ENCODE assay signal across 9 cellular contexts in the genomic region with DNA sequence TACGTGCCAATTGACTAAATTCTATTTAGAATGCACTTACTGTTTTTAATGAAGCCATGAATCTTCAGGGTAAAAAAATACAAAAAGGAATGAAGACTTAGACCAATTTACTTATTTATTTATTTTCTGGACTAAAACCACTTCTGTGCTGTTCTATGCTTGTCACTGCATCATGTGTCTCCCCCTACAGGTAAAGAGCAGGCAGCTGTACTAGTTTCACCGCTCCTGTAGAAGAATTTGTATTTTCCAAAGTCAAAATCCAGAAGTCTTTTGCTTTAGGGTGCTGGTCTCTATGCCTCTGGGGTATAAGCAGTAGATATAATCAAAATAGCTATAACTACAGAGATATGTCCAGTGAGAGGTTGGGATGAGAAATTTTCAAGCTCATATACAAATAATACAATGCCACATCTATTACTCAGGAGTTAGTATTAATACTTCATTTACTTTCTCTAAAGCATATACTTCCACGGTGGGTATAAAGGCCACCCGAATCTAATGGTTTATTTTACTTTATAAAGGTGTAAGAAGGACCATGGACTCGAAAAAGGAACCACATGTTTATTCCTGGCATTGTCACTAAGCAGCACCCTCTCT.
A peak's percentile ranks its signal among the peaks of the same experiment; 100 is the strongest.
DNase-seq lines count a peak whose midpoint lies in the region; ATAC-seq and TF ChIP-seq lines count a peak whose summit lies in the region.
"Had no signal": no experiment of that assay in that cellular context is flagged by ENCODE, and none has a peak within 500 bp of the region (broad histone marks: within the 10 kb centered on the region; RNA-seq: fewer than 3 reads in every experiment).

No MANE protein-coding gene starts in this region.

- H3K4ac ChIP-seq in IMR-90 (ENCODE audit: low read depth, low read length), result no peak overlapping the region

- H2AK9ac ChIP-seq in IMR-90 (replicated peaks; ENCODE audit: low read depth, low read length, poor library complexity), result no peak overlapping the region

- no peak overlapping the region for H4K91ac ChIP-seq in IMR-90 (ENCODE audit: insufficient read depth, low read depth, low read length)

- no peak overlapping the region for H3K4me2 ChIP-seq in IMR-90 (ENCODE audit: low read depth, low read length)

- H2BK120ac ChIP-seq in IMR-90 (ENCODE audit: low read depth, low read length), result no peak overlapping the region

- peak; percentile 37; the same call in 1 of the 2 replicates for TF ChIP-seq POLR2A in IMR-90 (IDR thresholded peaks at IDR 0.05; ENCODE audit: low read depth, low read length)

- WGBS in IMR-90 (ENCODE audit: extremely low coverage in 2 of 2, insufficient read length in 1 of 2), 2 experiments, result no CpG with 5 or more reads among the region's 5 CpGs

- no peak overlapping the region for H3K18ac ChIP-seq in IMR-90 (ENCODE audit: low read depth, low read length)

- dilution Hi-C loops in IMR-90 (cut with HindIII; ENCODE audit: low sequenced_read_pairs, unreplicated experiment), result no loop called here

- no peaks in the 10 kb centered on the region for H3K79me1 ChIP-seq in IMR-90 (ENCODE audit: low read depth in 1 of 2, low read length in 2 of 2)

- H2AFZ ChIP-seq in IMR-90 (replicated peaks; ENCODE audit: low read length, poor library complexity), result no peak overlapping the region

- TF ChIP-seq CTCF in CD4-positive, alpha-beta T cell (IDR thresholded peaks at IDR 0.05), result peak; percentile 91
- peak; percentile 98 for TF ChIP-seq CTCF in IMR-90 (conservative IDR thresholded peaks at IDR 0.05; ENCODE audit: low read depth, low read length)
- TF ChIP-seq CTCF in RWPE1 (conservative IDR thresholded peaks at IDR 0.05; ENCODE audit: low read depth), result peak; percentile 93
- peak; percentile 57 for TF ChIP-seq CTCF in thoracic aorta (IDR thresholded peaks at IDR 0.05)

- ATAC-seq in CD4-positive, alpha-beta T cell (ENCODE audit: poor library complexity), result peak; percentile 80
- peak; percentile 36 for ATAC-seq in GM18519 (IDR thresholded peaks at IDR 0.05; ENCODE audit: low FRiP score, unreplicated experiment)
- peak; percentile 96 for ATAC-seq in IMR-90 (ENCODE audit: low read depth)
- no peak for ATAC-seq in thoracic aorta (ENCODE audit: insufficient number of reproducible peaks, low FRiP score, low read depth)
- no peak for ATAC-seq in HG03025 (IDR thresholded peaks at IDR 0.05; ENCODE audit: low FRiP score, unreplicated experiment)

- POLR2A ChIA-PET in CD4-positive, alpha-beta T cell (lab: Charles Lee), result interaction anchor here (1.0 to 3.8 kb wide), 5 partner anchors 46 to 287 kb away, joined by 4 to 36 read pairs (median 6); no protein-coding TSS in a partner anchor
- POLR2A ChIA-PET in IMR-90 (lab: Charles Lee; ENCODE audit: unreplicated experiment) (no interaction called here), RWPE1 (lab: Yijun Ruan, JAX; ENCODE audit: low non-redundant PET) (no interaction called here)

- H2BK5ac ChIP-seq in IMR-90 (ENCODE audit: low read depth, low read length, poor library complexity, severe bottlenecking), result no peak overlapping the region

- no peak overlapping the region for H3K14ac ChIP-seq in IMR-90 (replicated peaks; ENCODE audit: low read depth, low read length)

- H3K27me3 Mint-ChIP-seq in CD4-positive, alpha-beta T cell, result no peaks in the 10 kb centered on the region

- no peak overlapping the region for H3K9ac ChIP-seq in IMR-90 (ENCODE audit: low read depth, low read length)

- no peaks in the 10 kb centered on the region for H3K9me3 Mint-ChIP-seq in CD4-positive, alpha-beta T cell

- H3K4me1 Mint-ChIP-seq in CD4-positive, alpha-beta T cell (ENCODE audit: low read depth), result peaks cover 5% of the 10 kb centered on the region

- no peaks in the 10 kb centered on the region for H3K36me3 Mint-ChIP-seq in CD4-positive, alpha-beta T cell (ENCODE audit: low read depth)

- DNase-seq in CD4-positive, alpha-beta T cell, result peak in 5 of 10 experiments; percentile 7 to 26 (median 18)
- peak; percentile 87 for DNase-seq in IMR-90
- DNase-seq in RWPE1 (ENCODE audit: low spot score), result peak; percentile 71
- peak; percentile 58 for DNase-seq in central memory CD4-positive, alpha-beta T cell
- peak; percentile 86 for DNase-seq in left kidney (ENCODE audit: low read depth, low spot score)
- no peak for DNase-seq in thoracic aorta (ENCODE audit: low spot score)

- in situ Hi-C loops in IMR-90 (cut with MboI; ENCODE audit: low sequenced_read_pairs), result loop anchor here (5.0 to 25.0 kb wide), 3 partner anchors 47 to 687 kb away; a partner anchor contains a TSS

- H3K23ac ChIP-seq in IMR-90 (ENCODE audit: low read depth, low read length), result no peak overlapping the region

- H3K4me3 ChIP-seq in IMR-90 (ENCODE audit: insufficient read depth, low read depth, low read length), result no peak overlapping the region
- H3K4me3 ChIP-seq in thoracic aorta, result no peak overlapping the region

- no peaks in the 10 kb centered on the region for H4K20me1 ChIP-seq in IMR-90 (ENCODE audit: insufficient read depth, low read length)

- H3K56ac ChIP-seq in IMR-90 (ENCODE audit: extremely low read depth, insufficient read depth, low read length), result no peak overlapping the region

- H3K4me1 ChIP-seq in IMR-90 (ENCODE audit: control insufficient read depth, insufficient read depth, low read length) (no peaks in the 10 kb centered on the region), thoracic aorta (ENCODE audit: control insufficient read depth in 1 of 2, low read depth in 2 of 2) (no peaks in the 10 kb centered on the region)

- no peak overlapping the region for H4K5ac ChIP-seq in IMR-90 (ENCODE audit: low read depth, low read length)

- no peak overlapping the region for H2BK20ac ChIP-seq in IMR-90 (ENCODE audit: low read depth, low read length)

- no peaks in the 10 kb centered on the region for H3K27me3 ChIP-seq in CD4-positive, alpha-beta T cell (ENCODE audit: control insufficient read depth, insufficient read depth, low read length)
- H3K27me3 ChIP-seq in IMR-90 (ENCODE audit: control insufficient read depth, insufficient read depth, low read length) (no peaks in the 10 kb centered on the region), thoracic aorta (replicated peaks; ENCODE audit: insufficient read depth) (no peaks in the 10 kb centered on the region)

- no TSS peak for BruUV-seq in IMR-90 (replicated peaks; lab: Mats Ljungman, UMichigan)

- H3K36me3 ChIP-seq in IMR-90 (ENCODE audit: control insufficient read depth, insufficient read depth, low read length), result no peaks in the 10 kb centered on the region
- no peaks in the 10 kb centered on the region for H3K36me3 ChIP-seq in thoracic aorta

- no peak overlapping the region for H2BK15ac ChIP-seq in IMR-90 (ENCODE audit: low read depth, low read length)

- H2AK5ac ChIP-seq in IMR-90 (ENCODE audit: low read depth, low read length), result no peak overlapping the region

- H4K8ac ChIP-seq in IMR-90 (ENCODE audit: low read depth in 2 of 2, low read length in 2 of 2), result no peak overlapping the region

- no peaks in the 10 kb centered on the region for H3K9me1 ChIP-seq in IMR-90 (ENCODE audit: insufficient read depth, low read length)

- peak; percentile 97 for TF ChIP-seq RAD21 in IMR-90 (IDR thresholded peaks at IDR 0.05; ENCODE audit: low read length)

- CTCF ChIA-PET in CD4-positive, alpha-beta T cell (lab: Charles Lee), result interaction anchor here (0.6 to 3.7 kb wide), 31 partner anchors 9 to 288 kb away, joined by 3 to 29 read pairs (median 4); no protein-coding TSS in a partner anchor
- CTCF ChIA-PET in IMR-90 (lab: Yijun Ruan, JAX), result interaction anchor here (0.6 to 2.7 kb wide), 13 partner anchors 9 to 303 kb away, joined by 3 to 10 read pairs (median 4); no protein-coding TSS in a partner anchor
- CTCF ChIA-PET in RWPE1 (lab: Yijun Ruan, JAX), result interaction anchor here (0.5 to 2.4 kb wide), 17 partner anchors 11 to 1459 kb away, joined by 3 to 24 read pairs (median 4); no protein-coding TSS in a partner anchor

- no peaks in the 10 kb centered on the region for H3K9me3 ChIP-seq in CD4-positive, alpha-beta T cell (ENCODE audit: control insufficient read depth, low read length)
- no peaks in the 10 kb centered on the region for H3K9me3 ChIP-seq in IMR-90 (ENCODE audit: control insufficient read depth, insufficient read depth, low read length)
- H3K9me3 ChIP-seq in thoracic aorta, result no peaks in the 10 kb centered on the region

- no peak overlapping the region for H3K27ac ChIP-seq in CD4-positive, alpha-beta T cell (ENCODE audit: low read depth, low read length)
- no peak overlapping the region for H3K27ac ChIP-seq in IMR-90 (ENCODE audit: insufficient read depth, low read length)
- H3K27ac ChIP-seq in RWPE1, result no peak overlapping the region
- H3K27ac ChIP-seq in thoracic aorta, result no peak overlapping the region

- H3K4me3 Mint-ChIP-seq in CD4-positive, alpha-beta T cell, result no peak overlapping the region
- H3K4me3 Mint-ChIP-seq: T-helper 1 cell treated with Interleukin-12 subunit alpha and Interleukin-12 subunit beta and Interleukin-4 antibody, amounts not matched to agents 30 μg/mL and 1 μg/mL, for 36 hours had no signal

- intact Hi-C loops in CD4-positive, alpha-beta T cell (cut with DNase I, micrococcal nuclease), result loop anchor here (1.0 to 5.0 kb wide), 9 partner anchors 46 to 288 kb away; no protein-coding TSS in a partner anchor
- intact Hi-C loops in IMR-90 (cut with micrococcal nuclease), result loop anchor here (1.0 to 5.0 kb wide), 4 partner anchors 77 to 288 kb away; no protein-coding TSS in a partner anchor

- no peak overlapping the region for H3K27ac Mint-ChIP-seq in CD4-positive, alpha-beta T cell
- H3K27ac Mint-ChIP-seq: T-helper 1 cell treated with Interleukin-12 subunit alpha and Interleukin-12 subunit beta and Interleukin-4 antibody, amounts not matched to agents 30 μg/mL and 1 μg/mL, for 36 hours had no signal

TF ChIP-seq in IMR-90, 13 proteins besides CTCF, POLR2A, EP300 and RAD21:
- no peak for TF ChIP-seq NFE2L2 (IDR thresholded peaks at IDR 0.05; ENCODE audit: low read depth, low read length)
- peak; percentile 96 for TF ChIP-seq SMC3 (IDR thresholded peaks at IDR 0.05; ENCODE audit: low read depth, low read length)
- TF ChIP-seq, protein P1, sequence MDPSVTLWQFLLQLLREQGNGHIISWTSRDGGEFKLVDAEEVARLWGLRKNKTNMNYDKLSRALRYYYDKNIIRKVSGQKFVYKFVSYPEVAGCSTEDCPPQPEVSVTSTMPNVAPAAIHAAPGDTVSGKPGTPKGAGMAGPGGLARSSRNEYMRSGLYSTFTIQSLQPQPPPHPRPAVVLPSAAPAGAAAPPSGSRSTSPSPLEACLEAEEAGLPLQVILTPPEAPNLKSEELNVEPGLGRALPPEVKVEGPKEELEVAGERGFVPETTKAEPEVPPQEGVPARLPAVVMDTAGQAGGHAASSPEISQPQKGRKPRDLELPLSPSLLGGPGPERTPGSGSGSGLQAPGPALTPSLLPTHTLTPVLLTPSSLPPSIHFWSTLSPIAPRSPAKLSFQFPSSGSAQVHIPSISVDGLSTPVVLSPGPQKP (IDR thresholded peaks at IDR 0.05; ENCODE audit: borderline replicate concordance, low read depth, low read length), result no peak
- TF ChIP-seq MAFK (IDR thresholded peaks at IDR 0.05; ENCODE audit: low read depth, low read length), result 0 out of 2 replicates have a peak, but pooled peaks have one; percentile 2
- TF ChIP-seq RFX5 (IDR thresholded peaks at IDR 0.05; ENCODE audit: low read depth, low read length), result no peak
- TF ChIP-seq MXI1 (IDR thresholded peaks at IDR 0.05; ENCODE audit: borderline replicate concordance, low read depth, low read length), result no peak
- no peak; the same call in 1 of the 2 replicates for TF ChIP-seq CHD1 (IDR thresholded peaks at IDR 0.05; ENCODE audit: low read depth, low read length)

Comparison
In these comparisons a context has a peak if more than half of its experiments do, and no peak if none do; other contexts are left out.
1. ATAC-seq: peak in CD4-positive, alpha-beta T cell (single experiment), GM18519 (single experiment) and IMR-90 (single experiment); none in thoracic aorta (single experiment) and HG03025 (single experiment).
2. Peak in every context shown above with its lines, with median percentiles within 50 percentile points of each other: CTCF ChIP-seq.